Comparison of ENCODE assay signal across 20 cellular contexts in the genomic region with DNA sequence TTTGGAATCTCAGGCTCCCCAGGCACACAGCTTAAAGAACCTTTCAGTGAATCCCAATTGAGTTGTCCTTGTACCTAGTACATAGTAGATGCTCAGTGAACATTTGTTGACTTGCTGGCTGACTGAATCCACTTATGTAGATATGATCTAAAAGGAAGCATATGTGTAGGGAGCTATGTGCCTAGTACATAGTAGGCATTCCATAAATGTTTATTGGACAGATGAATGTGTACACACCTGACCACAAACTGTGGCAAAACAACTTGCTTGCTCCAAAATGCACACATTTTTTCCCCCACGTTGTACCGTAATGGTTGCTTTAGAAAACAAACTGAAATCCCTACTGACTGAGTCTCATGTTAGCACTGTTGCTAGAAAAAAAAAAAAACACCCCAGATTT.
DNase-seq lines count a peak whose midpoint lies in the region; ATAC-seq and TF ChIP-seq lines count a peak whose summit lies in the region.
"Had no signal": no experiment of that assay in that cellular context is flagged by ENCODE, and none has a peak within 500 bp of the region (broad histone marks: within the 10 kb centered on the region; RNA-seq: fewer than 3 reads in every experiment).

No MANE protein-coding gene starts in this region.

- no peaks in the 10 kb centered on the region for H3K27me3 ChIP-seq in OCI-LY3 (ENCODE audit: low read depth, low read length)
- H3K27me3 ChIP-seq: MG63 had no signal

- H3K9me3 Mint-ChIP-seq in T-helper 2 cell treated with Interferon-gamma antibody and Interleukin-4, amounts not matched to agents 5 μg/mL and 100 μg/mL, for 36 hours, result peaks cover 13% of the 10 kb centered on the region
- peaks cover 1% of the 10 kb centered on the region for H3K9me3 Mint-ChIP-seq in glutamatergic neuron (ENCODE audit: unreplicated experiment)
- H3K9me3 Mint-ChIP-seq: GM23338 had no signal

- H3K9ac ChIP-seq in OCI-LY3 (ENCODE audit: low read length), result peak overlapping the region; percentile 99
- H3K9ac ChIP-seq: KMS-11 had no signal

- no peaks in the 10 kb centered on the region for H3K9me3 ChIP-seq in OCI-LY3 (ENCODE audit: insufficient read depth, low read length)
- H3K9me3 ChIP-seq: MG63 had no signal

- peaks cover 4% of the 10 kb centered on the region for H3K36me3 ChIP-seq in OCI-LY3 (replicated peaks; ENCODE audit: low read depth, low read length)
- H3K36me3 ChIP-seq: MG63 had no signal

- TF ChIP-seq CTCF in AG10803 (conservative IDR thresholded peaks at IDR 0.05; ENCODE audit: low read length) (no peak), OCI-LY3 (IDR thresholded peaks at IDR 0.05; ENCODE audit: low read depth, low read length) (no peak), choroid plexus epithelial cell (conservative IDR thresholded peaks at IDR 0.05; ENCODE audit: low read depth, low read length) (no peak), glutamatergic neuron (IDR thresholded peaks at IDR 0.05; ENCODE audit: partially characterized antibody, unreplicated experiment) (no peak)

- H3K27ac ChIP-seq in OCI-LY3 (ENCODE audit: low read length), result peak overlapping the region; percentile 100
- H3K27ac ChIP-seq: KMS-11 had no signal

- H3K79me2 ChIP-seq in OCI-LY3 (ENCODE audit: low read length), result peaks cover 27% of the 10 kb centered on the region

- peak overlapping the region; percentile 95 for H3K27ac Mint-ChIP-seq in T-helper 2 cell treated with Interferon-gamma antibody and Interleukin-4, amounts not matched to agents 5 μg/mL and 100 μg/mL, for 36 hours
- H3K27ac Mint-ChIP-seq in glutamatergic neuron (ENCODE audit: unreplicated experiment), result no peak overlapping the region
- H3K27ac Mint-ChIP-seq: GM23338 had no signal

- no peak for DNase-seq in T-helper 2 cell treated with Interferon-gamma antibody and Interleukin-4, amounts not matched to agents 5 μg/mL and 100 μg/mL, for 36 hours (ENCODE audit: low spot score)
- no peak for DNase-seq in T-helper 2 cell
- DNase-seq in AG10803 (ENCODE audit: low read depth), result peak; percentile 48
- DNase-seq in choroid plexus epithelial cell (ENCODE audit: low read depth), result peak; percentile 22
- DNase-seq in sciatic nerve (ENCODE audit: low spot score), result no peak
- DNase-seq in glutamatergic neuron, result no peak
- DNase-seq: 8988T, DMS79 treated with DMSO at 0.1 percent for 48 hours, GDM1, MG63, NCI-H1092, NCI-H146, NCI-H2081 treated with DMSO at 0.1 percent for 48 hours, NCI-H510A, NCI-H774 had no signal

- intact Hi-C loops in sciatic nerve (cut with DNase I), result no loop called here

- H3K4me2 ChIP-seq in OCI-LY3 (ENCODE audit: low read length), result peak overlapping the region; percentile 47
- H3K4me2 ChIP-seq: GM23338, KMS-11 had no signal

- H4K20me1 ChIP-seq in OCI-LY3 (ENCODE audit: insufficient read depth, low read length), result no peaks in the 10 kb centered on the region

- peaks cover 56% of the 10 kb centered on the region for H3K27me3 Mint-ChIP-seq in T-helper 2 cell treated with Interferon-gamma antibody and Interleukin-4, amounts not matched to agents 5 μg/mL and 100 μg/mL, for 36 hours (ENCODE audit: low read depth)
- peaks cover 2% of the 10 kb centered on the region for H3K27me3 Mint-ChIP-seq in glutamatergic neuron (ENCODE audit: unreplicated experiment)

- H3K36me3 Mint-ChIP-seq in T-helper 2 cell treated with Interferon-gamma antibody and Interleukin-4, amounts not matched to agents 5 μg/mL and 100 μg/mL, for 36 hours (ENCODE audit: low read depth), result peaks cover 22% of the 10 kb centered on the region
- no peaks in the 10 kb centered on the region for H3K36me3 Mint-ChIP-seq in glutamatergic neuron (ENCODE audit: unreplicated experiment)

- no peak overlapping the region for H3K4me3 ChIP-seq in AG10803 (ENCODE audit: low read length)
- no peak overlapping the region for H3K4me3 ChIP-seq in OCI-LY3 (ENCODE audit: low read length)
- no peak overlapping the region for H3K4me3 ChIP-seq in choroid plexus epithelial cell (ENCODE audit: low read depth, low read length)
- H3K4me3 ChIP-seq: GM23338, MG63 had no signal

- no peak overlapping the region for H2AFZ ChIP-seq in OCI-LY3 (ENCODE audit: low read depth, low read length)
- H2AFZ ChIP-seq: GM23338 had no signal

- H3K4me3 Mint-ChIP-seq in T-helper 2 cell treated with Interferon-gamma antibody and Interleukin-4, amounts not matched to agents 5 μg/mL and 100 μg/mL, for 36 hours, result peak overlapping the region; percentile 27
- H3K4me3 Mint-ChIP-seq in glutamatergic neuron (ENCODE audit: unreplicated experiment), result no peak overlapping the region
- H3K4me3 Mint-ChIP-seq: GM23338 had no signal

- peaks cover 58% of the 10 kb centered on the region for H3K4me1 Mint-ChIP-seq in T-helper 2 cell treated with Interferon-gamma antibody and Interleukin-4, amounts not matched to agents 5 μg/mL and 100 μg/mL, for 36 hours (ENCODE audit: low read depth)
- no peaks in the 10 kb centered on the region for H3K4me1 Mint-ChIP-seq in glutamatergic neuron (ENCODE audit: low read depth, unreplicated experiment)

- H3K4me1 ChIP-seq in OCI-LY3 (ENCODE audit: low read length), result peaks cover 90% of the 10 kb centered on the region

- no peak for ATAC-seq in sciatic nerve
- no peak for ATAC-seq in HG02623 (IDR thresholded peaks at IDR 0.05; ENCODE audit: unreplicated experiment)
- ATAC-seq: GM23338, HepG2 had no signal

Comparison
In these comparisons a context has a peak if more than half of its experiments do, and no peak if none do; other contexts are left out.
1. DNase-seq: peak in AG10803 (single experiment) and choroid plexus epithelial cell (single experiment); none in T-helper 2 cell treated with Interferon-gamma antibody and Interleukin-4, amounts not matched to agents 5 μg/mL and 100 μg/mL, for 36 hours (single experiment), T-helper 2 cell (0 of 5), sciatic nerve (single experiment) and glutamatergic neuron (single experiment).